Comparison of ENCODE assay signal across 8 cellular contexts in genomic region chr17:43576563-43577229, GRCh38. TPM values are rescaled to one million over a fixed set of nuclear protein-coding genes. Genes with fewer than 3 reads are reported as not detected.
DNase-seq lines count a peak whose midpoint lies in the region; ATAC-seq and TF ChIP-seq lines count a peak whose summit lies in the region.

No MANE protein-coding gene starts in this region.

- H3K9me3 ChIP-seq in lung (ENCODE audit: control insufficient read depth in 2 of 2, insufficient read depth in 1 of 2, low read length in 1 of 2) = no peaks in the 10 kb centered on the region

- TF ChIP-seq CTCF in lung (IDR thresholded peaks at IDR 0.05; ENCODE audit: control extremely low read depth, extremely low read depth) = peak; percentile 91

- WGBS in lung, 2 donors = 18 to 19% methylated on average over 10 of the region's 10 CpGs

- DNase-seq in AML-193 (lab: John Stamatoyannopoulos, UW) = peak; percentile 59 to 62
- peak; percentile 92 for DNase-seq in H7
- DNase-seq in NCI-H524 treated with DMSO at 0.1 percent for 48 hours (lab: John Stamatoyannopoulos, UW) = peak; percentile 22
- peak; percentile 32 to 44 for DNase-seq in activated CD4-positive, alpha-beta T cell treated with anti-CD3 and anti-CD28 coated beads, Interleukin-2, amount 50 U/mL, for 24 hours (ENCODE audit: low read depth in 1 of 2, low spot score in 1 of 2)
- peak; percentile 93 for DNase-seq in ecto neural progenitor cell (ENCODE audit: low spot score)
- peak; percentile 69 for DNase-seq in lung (ENCODE audit: low spot score)
- DNase-seq in stimulated activated CD8-positive, alpha-beta memory T cell treated with anti-CD3 and anti-CD28 coated beads, Interleukin-15, amount 100 ng/mL, for 4 hours (ENCODE audit: low read depth in 2 of 2) = peak; percentile 14 to 20

- ATAC-seq in lung (ENCODE audit: insufficient read depth, low FRiP score) (no peak), GM18498 (IDR thresholded peaks at IDR 0.05; ENCODE audit: unreplicated experiment) (no peak)

- H3K27me3 ChIP-seq in H7 (ENCODE audit: control insufficient read depth, insufficient read depth, low read length) = no peaks in the 10 kb centered on the region
- H3K27me3 ChIP-seq in lung (ENCODE audit: control insufficient read depth, insufficient read depth) = no peaks in the 10 kb centered on the region

- peak overlapping the region; percentile 3; the same call in 1 of the 2 replicates for H3K4me3 ChIP-seq in H7 (ENCODE audit: insufficient read depth, low read depth, low read length)
- H3K4me3 ChIP-seq in lung = no peak overlapping the region

- H3K36me3 ChIP-seq in H7 (replicated peaks; ENCODE audit: control insufficient read depth, insufficient read depth, low read length) (no peaks in the 10 kb centered on the region), lung (ENCODE audit: control insufficient read depth in 2 of 2, insufficient read depth in 2 of 2, low read length in 2 of 2) (no peaks in the 10 kb centered on the region)

- no peak overlapping the region for H3K27ac ChIP-seq in lung (ENCODE audit: low read depth in 1 of 2, low read length in 1 of 2)

- peaks cover 0 to 5% of the 10 kb centered on the region in 2 donors for H3K4me1 ChIP-seq in lung (ENCODE audit: control insufficient read depth in 2 of 2, insufficient read depth in 2 of 2, low read length in 2 of 2)

RNA-seq across cellular contexts. Expression of gene ETV4, which starts 30.6 kb away (rescaled TPM):
- 186 and 191 TPM in 2 replicates for total RNA-seq in H7 (2014; rRNA removed; shearing (Covaris generic))
- 1 to 10 TPM in 1 of 2 donors, under 1 TPM in 1; 0.54 to 6.9 TPM for total RNA-seq in lung
- 1 to 10 TPM; 2.2 to 4.3 TPM for polyA plus RNA-seq in lung

Comparison
In these comparisons a context has a peak if more than half of its experiments do, and no peak if none do; other contexts are left out.
1. DNase-seq: peak in every context shown above with its lines; median percentile 93 in ecto neural progenitor cell; 92 in H7; 69 in lung; 60 in AML-193; 38 in activated CD4-positive, alpha-beta T cell treated with anti-CD3 and anti-CD28 coated beads, Interleukin-2, amount 50 U/mL, for 24 hours; 22 in NCI-H524 treated with DMSO at 0.1 percent for 48 hours; 17 in stimulated activated CD8-positive, alpha-beta memory T cell treated with anti-CD3 and anti-CD28 coated beads, Interleukin-15, amount 100 ng/mL, for 4 hours.
2. RNA of gene ETV4, which starts 30.6 kb away (total RNA-seq): 186 to 191 TPM in H7; 0.54 to 6.9 TPM in lung; every median in the first group is over 10 times any median in the second.